ENCODE assay signal across 8 cellular contexts in genomic region chr14:64708148-64709004, GRCh38. TPM values are rescaled to one million over a fixed set of nuclear protein-coding genes. Genes with fewer than 3 reads are reported as not detected.
A peak's percentile ranks its signal among the peaks of the same experiment; 100 is the strongest.
DNase-seq lines count a peak whose midpoint lies in the region; ATAC-seq and TF ChIP-seq lines count a peak whose summit lies in the region.

No MANE protein-coding gene starts in this region.

- peak; percentile 42 for ATAC-seq in central memory CD8-positive, alpha-beta T cell (replicated peaks; ENCODE audit: extremely low read depth, poor library complexity, severe bottlenecking)
- ATAC-seq in right lobe of liver (peak in 2 of 4 donors; percentile 1 to 40), upper lobe of right lung (peak; percentile 69), GM18517 (IDR thresholded peaks at IDR 0.05; ENCODE audit: unreplicated experiment) (no peak), HG02763 (IDR thresholded peaks at IDR 0.05; ENCODE audit: unreplicated experiment) (no peak)

- H3K4me3 Mint-ChIP-seq in central memory CD8-positive, alpha-beta T cell, result peak overlapping the region; percentile 80

- peak overlapping the region; percentile 26 for H3K4me2 ChIP-seq in OCI-LY3 (ENCODE audit: low read length)

- DNase-seq in Daoy (ENCODE audit: low read depth) (peak; percentile 84), right lobe of liver (peak in 2 of 3 donors; percentile 53 to 80), upper lobe of right lung (no peak), SJCRH30 (no peak)
- DNase-seq in central memory CD8-positive, alpha-beta T cell (ENCODE audit: low spot score in 2 of 2), result no peak

- H3K9me3 ChIP-seq in OCI-LY3 (ENCODE audit: insufficient read depth, low read length) (peaks cover 4% of the 10 kb centered on the region; the same call in 1 of the 2 replicates), right lobe of liver (no peaks in the 10 kb centered on the region), upper lobe of right lung (no peaks in the 10 kb centered on the region), SJCRH30 (replicated peaks) (peaks cover 4% of the 10 kb centered on the region)

- H3K27ac Mint-ChIP-seq in central memory CD8-positive, alpha-beta T cell (ENCODE audit: low read depth), result peak overlapping the region; percentile 23

- H3K27me3 ChIP-seq in OCI-LY3 (ENCODE audit: low read depth, low read length) (peaks cover 9% of the 10 kb centered on the region; the same call in 1 of the 2 replicates), right lobe of liver (no peaks in the 10 kb centered on the region), upper lobe of right lung (no peaks in the 10 kb centered on the region), SJCRH30 (no peaks in the 10 kb centered on the region)

- no peaks in the 10 kb centered on the region for H4K20me1 ChIP-seq in OCI-LY3 (ENCODE audit: insufficient read depth, low read length)

- peaks cover 62% of the 10 kb centered on the region for H3K4me1 Mint-ChIP-seq in central memory CD8-positive, alpha-beta T cell

- peaks cover 24% of the 10 kb centered on the region for H3K27me3 Mint-ChIP-seq in central memory CD8-positive, alpha-beta T cell

- intact Hi-C loops in right lobe of liver (cut with DNase I) (no loop called here), upper lobe of right lung (cut with DNase I) (no loop called here)

- no peak overlapping the region for H3K9ac ChIP-seq in OCI-LY3 (ENCODE audit: low read length)

- H3K36me3 Mint-ChIP-seq in central memory CD8-positive, alpha-beta T cell (ENCODE audit: insufficient read depth), result peaks cover 6% of the 10 kb centered on the region

- no peak for TF ChIP-seq CTCF in OCI-LY3 (IDR thresholded peaks at IDR 0.05; ENCODE audit: low read depth, low read length)
- no peak for TF ChIP-seq CTCF in right lobe of liver (IDR thresholded peaks at IDR 0.05)
- TF ChIP-seq CTCF in upper lobe of right lung (IDR thresholded peaks at IDR 0.05), result no peak

- 0 out of 2 replicates have a peak overlapping the region, but pooled peaks have one; percentile 30 for H2AFZ ChIP-seq in OCI-LY3 (ENCODE audit: low read depth, low read length)

- no peak for TF ChIP-seq POLR2A in right lobe of liver (IDR thresholded peaks at IDR 0.05)

- H3K79me2 ChIP-seq in OCI-LY3 (ENCODE audit: low read length), result no peaks in the 10 kb centered on the region

- H3K27ac ChIP-seq in OCI-LY3 (ENCODE audit: low read length), result no peak overlapping the region
- peak overlapping the region in 2 of 3 donors; percentile 65 to 70 for H3K27ac ChIP-seq in right lobe of liver
- H3K27ac ChIP-seq in upper lobe of right lung, result peak overlapping the region; percentile 70
- no peak overlapping the region for H3K27ac ChIP-seq in SJCRH30

- H3K4me3 ChIP-seq in OCI-LY3 (ENCODE audit: low read length), result no peak overlapping the region
- H3K4me3 ChIP-seq in right lobe of liver, result no peak overlapping the region
- peak overlapping the region; percentile 26 for H3K4me3 ChIP-seq in upper lobe of right lung
- no peak overlapping the region for H3K4me3 ChIP-seq in SJCRH30

- H3K4me1 ChIP-seq in OCI-LY3 (ENCODE audit: low read length) (no peaks in the 10 kb centered on the region), right lobe of liver (peaks cover 0 to 66% (median 35%) of the 10 kb centered on the region in 4 donors), upper lobe of right lung (peaks cover 48% of the 10 kb centered on the region), SJCRH30 (peaks cover 12% of the 10 kb centered on the region)

- no peaks in the 10 kb centered on the region for H3K36me3 ChIP-seq in OCI-LY3 (replicated peaks; ENCODE audit: low read depth, low read length)
- no peaks in the 10 kb centered on the region for H3K36me3 ChIP-seq in right lobe of liver
- no peaks in the 10 kb centered on the region for H3K36me3 ChIP-seq in upper lobe of right lung
- H3K36me3 ChIP-seq in SJCRH30, result no peaks in the 10 kb centered on the region; the same call in 1 of the 2 replicates

- 33% methylated on average over 4 of the region's 18 CpGs for WGBS in right lobe of liver (ENCODE audit: insufficient coverage, low coverage, low lambda C conversion rate, missing lambda C conversion rate)

- H3K9me3 Mint-ChIP-seq in central memory CD8-positive, alpha-beta T cell, result peaks cover 6% of the 10 kb centered on the region

RNA-seq across cellular contexts. Expression of gene PLEKHG3, which starts 4.2 kb away (rescaled TPM):
- total RNA-seq in Daoy (2014; rRNA removed; shearing (Covaris generic)), result 21.8 and 30.9 TPM in 2 replicates
- total RNA-seq in right lobe of liver (10 to 100 TPM; 25.4 to 49.1 (median 28.0) TPM), upper lobe of right lung (34.5 TPM)
- 20.9 and 22.4 TPM in 2 replicates for total RNA-seq in SJCRH30 (2014; rRNA removed; shearing (Covaris generic))

Comparison
In these comparisons a context has a peak if more than half of its experiments do, and no peak if none do; other contexts are left out.
1. DNase-seq: peak in Daoy (single experiment) and right lobe of liver (2 of 3); none in central memory CD8-positive, alpha-beta T cell (0 of 2), upper lobe of right lung (single experiment) and SJCRH30 (0 of 2).
2. H3K27ac ChIP-seq: peak in right lobe of liver (2 of 3) and upper lobe of right lung (single experiment); none in OCI-LY3 (single experiment) and SJCRH30 (single experiment).
3. ATAC-seq: peak in central memory CD8-positive, alpha-beta T cell (single experiment) and upper lobe of right lung (single experiment); none in GM18517 (single experiment) and HG02763 (single experiment).